ENCODE assay signal across 1 cellular context in the genomic region with DNA sequence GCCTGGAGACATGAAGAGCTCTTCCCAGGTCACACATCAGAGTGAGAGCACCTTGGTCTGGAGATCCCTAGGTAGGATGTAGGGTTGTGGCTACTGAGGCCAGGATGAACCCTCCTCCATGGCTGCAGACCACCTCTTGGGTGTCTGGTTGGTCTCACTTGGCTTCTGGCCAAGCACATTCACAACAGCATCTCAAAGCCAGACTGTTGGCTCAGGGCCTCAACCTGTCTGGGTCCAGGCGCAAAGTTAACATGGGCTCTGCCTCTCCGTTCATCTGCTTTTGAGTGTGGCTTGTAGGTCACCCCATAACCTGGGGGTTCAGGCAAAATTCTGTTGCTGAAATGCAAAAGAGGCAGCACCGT.
TF ChIP-seq lines count a peak whose summit lies in the region.

No MANE protein-coding gene starts in this region.

TF ChIP-seq in HepG2, 621 proteins besides CTCF, POLR2A, EP300 and RAD21:
- TF ChIP-seq RXRA (CRISPR knock-in tag; IDR thresholded peaks at IDR 0.05) (peak; percentile 23; the same call in 1 of the 2 replicates), ZNF331 (CRISPR knock-in tag; IDR thresholded peaks at IDR 0.05) (peak; percentile 93), MXI1 (IDR thresholded peaks at IDR 0.05; ENCODE audit: borderline replicate concordance, low read depth, low read length) (no peak)
